23 cellular contexts compared by ENCODE assay signal in the genomic region with DNA sequence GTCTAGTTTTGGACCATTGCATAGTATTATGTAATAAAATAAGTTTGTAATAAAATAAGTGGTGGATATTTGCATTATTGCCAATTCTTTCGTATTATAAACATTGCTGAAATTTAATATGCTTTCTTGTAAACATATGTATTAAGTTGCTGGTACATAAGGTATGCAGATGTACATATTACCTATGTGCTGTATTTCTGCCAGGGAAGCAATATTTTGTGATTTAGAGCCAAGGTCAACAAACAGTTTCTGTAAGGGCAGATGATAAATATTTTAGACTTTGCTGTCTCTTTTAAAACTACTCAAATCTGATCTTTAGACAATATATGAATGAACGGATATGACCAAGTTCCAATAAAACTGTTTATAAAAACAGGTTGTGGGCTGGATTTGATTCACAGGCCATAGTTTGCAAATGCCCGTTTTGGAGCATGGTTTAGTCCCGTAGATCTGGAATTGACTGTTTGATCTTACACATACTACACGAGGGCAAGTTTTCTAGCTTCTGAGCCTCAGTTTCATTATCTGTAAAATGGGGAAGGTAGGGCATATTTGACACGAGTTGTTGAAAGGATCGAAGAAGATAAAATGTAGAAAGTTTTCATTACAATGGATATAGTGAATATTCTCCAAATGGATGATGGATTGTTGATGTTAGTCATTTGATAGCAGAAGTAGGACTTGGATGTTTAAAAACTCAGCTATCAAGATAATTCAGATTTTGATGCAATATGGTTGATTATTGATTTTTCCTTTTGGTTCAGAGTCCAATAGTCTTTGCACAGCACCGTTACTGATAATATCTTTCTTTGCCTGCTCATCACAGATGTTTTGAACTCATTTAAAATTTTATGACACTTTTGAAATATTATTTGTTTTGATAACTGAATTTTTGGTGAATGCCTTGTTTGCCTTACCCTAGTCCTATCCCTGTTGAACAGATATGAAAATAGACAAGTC.
"Had no signal": no experiment of that assay in that cellular context is flagged by ENCODE, and none has a peak within 500 bp of the region (broad histone marks: within the 10 kb centered on the region; RNA-seq: fewer than 3 reads in every experiment).

No MANE protein-coding gene starts in this region.

- H3K27me3 ChIP-seq: body of pancreas, cardiac muscle cell, hepatocyte, upper lobe of left lung had no signal

- H3K36me3 Mint-ChIP-seq: activated naive CD4-positive, alpha-beta T cell treated with anti-CD3 and anti-CD28 coated beads, Interleukin-2, amount 50 U/mL, for 24 hours; T-cell had no signal

- ATAC-seq: activated CD8-positive, alpha-beta T cell treated with anti-CD3 and anti-CD28 coated beads, Interleukin-2, amount 10 ng/mL, durations not matched to agents 7 days and 5 days; body of pancreas; mucosa of descending colon; stimulated activated naive CD8-positive, alpha-beta T cell treated with anti-CD3 and anti-CD28 coated beads, Interleukin-15, Interleukin-2, amounts not matched to agents 100 U/mL and 50 U/mL, for 24 hours; T-cell had no signal

- H3K9me3 ChIP-seq: body of pancreas, mucosa of descending colon, upper lobe of left lung had no signal

- DNase-seq: activated CD4-positive, alpha-beta T cell treated with anti-CD3 and anti-CD28 coated beads, Interleukin-2, amount 10 ng/mL, durations not matched to agents 7 days and 5 days; activated CD4-positive, CD25-positive, alpha-beta regulatory T cell treated with anti-CD3 and anti-CD28 coated beads, Interleukin-2, amount 50 U/mL, for 72 hours; activated CD8-positive, alpha-beta T cell treated with anti-CD3 and anti-CD28 coated beads, Interleukin-2, amount 10 ng/mL, durations not matched to agents 7 days and 5 days; activated gamma-delta T cell treated with Interleukin-2 at 50 U/mL for 16 hours; activated T-cell treated with anti-CD3 and anti-CD28 coated beads, Interleukin-2, amount 50 U/mL, for 1 hour; anterior cingulate cortex; body of pancreas; cortex of kidney; erythroblast; foreskin melanocyte; glutamatergic neuron; left ventricle myocardium superior; mucosa of descending colon; retina; stimulated activated CD4-positive, alpha-beta T cell treated with anti-CD3 and anti-CD28 coated beads, Interleukin-4, amount 100 ng/mL, for 24 hours; stimulated activated naive CD8-positive, alpha-beta T cell treated with anti-CD3 and anti-CD28 coated beads, Interleukin-15, Interleukin-2, amounts not matched to agents 100 U/mL and 50 U/mL, for 24 hours; T-cell; upper lobe of left lung had no signal

- H3K4me1 ChIP-seq: body of pancreas had no signal

- H2AFZ ChIP-seq: hepatocyte had no signal

- H3K4me3 Mint-ChIP-seq: activated CD4-positive, alpha-beta T cell treated with anti-CD3 and anti-CD28 coated beads, Interleukin-2, amount 10 ng/mL, durations not matched to agents 7 days and 5 days; activated CD8-positive, alpha-beta T cell treated with anti-CD3 and anti-CD28 coated beads, Interleukin-2, amount 10 ng/mL, durations not matched to agents 7 days and 5 days; activated naive CD4-positive, alpha-beta T cell treated with anti-CD3 and anti-CD28 coated beads, Interleukin-2, amount 50 U/mL, for 24 hours; neural crest cell; T-cell; T-helper 2 cell treated with Interferon-gamma antibody and Interleukin-4, amounts not matched to agents 5 μg/mL and 100 μg/mL, for 36 hours had no signal

- H3K4me3 ChIP-seq: body of pancreas, cardiac muscle cell, hepatocyte, mucosa of descending colon, upper lobe of left lung had no signal

- H3K9me3 Mint-ChIP-seq: activated CD4-positive, alpha-beta T cell treated with anti-CD3 and anti-CD28 coated beads, Interleukin-2, amount 10 ng/mL, durations not matched to agents 7 days and 5 days; activated naive CD4-positive, alpha-beta T cell treated with anti-CD3 and anti-CD28 coated beads, Interleukin-2, amount 50 U/mL, for 24 hours; neural crest cell; T-helper 2 cell treated with Interferon-gamma antibody and Interleukin-4, amounts not matched to agents 5 μg/mL and 100 μg/mL, for 36 hours had no signal

- H3K4me1 Mint-ChIP-seq: activated CD4-positive, alpha-beta T cell treated with anti-CD3 and anti-CD28 coated beads, Interleukin-2, amount 10 ng/mL, durations not matched to agents 7 days and 5 days; activated naive CD4-positive, alpha-beta T cell treated with anti-CD3 and anti-CD28 coated beads, Interleukin-2, amount 50 U/mL, for 24 hours; T-cell had no signal

- H3K36me3 ChIP-seq: cardiac muscle cell, upper lobe of left lung had no signal

- H3K27ac Mint-ChIP-seq: activated CD4-positive, alpha-beta T cell treated with anti-CD3 and anti-CD28 coated beads, Interleukin-2, amount 10 ng/mL, durations not matched to agents 7 days and 5 days; activated CD8-positive, alpha-beta T cell treated with anti-CD3 and anti-CD28 coated beads, Interleukin-2, amount 10 ng/mL, durations not matched to agents 7 days and 5 days; activated naive CD4-positive, alpha-beta T cell treated with anti-CD3 and anti-CD28 coated beads, Interleukin-2, amount 50 U/mL, for 24 hours; T-cell; T-helper 2 cell treated with Interferon-gamma antibody and Interleukin-4, amounts not matched to agents 5 μg/mL and 100 μg/mL, for 36 hours had no signal
